34 cellular contexts compared by ENCODE assay signal in genomic region chr5:116178925-116179324, GRCh38.
"Had no signal": no experiment of that assay in that cellular context is flagged by ENCODE, and none has a peak within 500 bp of the region (broad histone marks: within the 10 kb centered on the region; RNA-seq: fewer than 3 reads in every experiment).

No MANE protein-coding gene starts in this region.

- FAIRE-seq: astrocyte, TTC549 had no signal

- H3K4me3 ChIP-seq: adrenal gland, body of pancreas, breast epithelium had no signal

- DNase-seq: activated B cell treated with CpG ODN at 0.5 μM for 24 hours; activated CD4-positive, alpha-beta memory T cell treated with anti-CD3 and anti-CD28 coated beads for 36 hours; activated CD4-positive, alpha-beta T cell treated with anti-CD3 and anti-CD28 coated beads for 4 hours; activated CD4-positive, alpha-beta T cell treated with anti-CD3 and anti-CD28 coated beads, Interleukin-2, amount 10 ng/mL, durations not matched to agents 24 days and 14 days; activated CD4-positive, alpha-beta T cell treated with anti-CD3 and anti-CD28 coated beads, Interleukin-2, amount 50 U/mL, for 1 hour; activated CD4-positive, alpha-beta T cell treated with anti-CD3 and anti-CD28 coated beads, Interleukin-2, amount 50 U/mL, for 4 hours; activated CD4-positive, CD25-positive, alpha-beta regulatory T cell treated with anti-CD3 and anti-CD28 coated beads, Interleukin-2, amount 50 U/mL, for 72 hours; activated CD8-positive, alpha-beta memory T cell treated with anti-CD3 and anti-CD28 coated beads, Interleukin-2, amount 50 U/mL, for 4 hours; activated CD8-positive, alpha-beta T cell treated with anti-CD3 and anti-CD28 coated beads for 36 hours; activated effector memory CD4-positive, alpha-beta T cell treated with anti-CD3 and anti-CD28 coated beads, Interleukin-2, amount 50 U/mL, for 16 hours; activated gamma-delta T cell treated with Interleukin-2 at 50 U/mL for 16 hours; activated naive CD4-positive, alpha-beta T cell; activated naive CD4-positive, alpha-beta T cell treated with anti-CD3 and anti-CD28 coated beads for 36 hours; activated naive CD4-positive, alpha-beta T cell treated with anti-CD3 and anti-CD28 coated beads, Interleukin-2, amount 50 U/mL, for 16 hours; activated naive CD8-positive, alpha-beta T cell treated with anti-CD3 and anti-CD28 coated beads for 36 hours; activated T-cell treated with anti-CD3 and anti-CD28 coated beads for 4 hours; activated T-cell treated with anti-CD3 and anti-CD28 coated beads, Interleukin-2, amount 50 U/mL, for 1 hour; activated T-cell treated with anti-CD3 and anti-CD28 coated beads, Interleukin-2, amount 50 U/mL, for 4 hours; activated T-cell treated with anti-CD3 and anti-CD28 coated beads, Interleukin-2, amount 50 U/mL, for 72 hours; adrenal gland; amniotic stem cell; aorta; body of pancreas; brain microvascular endothelial cell; central memory CD4-positive, alpha-beta T cell; T-helper 1 cell; T-helper 2 cell; T-helper 9 cell had no signal

- H3K27ac ChIP-seq: adrenal gland, body of pancreas, brain microvascular endothelial cell, breast epithelium, VCaP had no signal

- ATAC-seq: activated CD8-positive, alpha-beta T cell treated with anti-CD3 and anti-CD28 coated beads for 36 hours; activated naive CD4-positive, alpha-beta T cell treated with anti-CD3 and anti-CD28 coated beads, Interleukin-2, amount 50 U/mL, for 72 hours; activated T-cell treated with anti-CD3 and anti-CD28 coated beads, Interleukin-2, amount 50 U/mL, for 4 hours; activated T-cell treated with anti-CD3 and anti-CD28 coated beads, Interleukin-2, amount 50 U/mL, for 72 hours; activated T-helper 17 cell treated with anti-CD3 and anti-CD28 coated beads, Interleukin-2, amount 50 U/mL, for 72 hours; body of pancreas had no signal

- H3K9me3 ChIP-seq: adrenal gland, body of pancreas, breast epithelium had no signal

- H3K4me1 ChIP-seq: adrenal gland, body of pancreas, breast epithelium had no signal
